ENCODE assay signal across 11 cellular contexts in genomic region chr2:127638361-127639110, GRCh38. TPM values are rescaled to one million over a fixed set of nuclear protein-coding genes. Genes with fewer than 3 reads are reported as not detected.
DNase-seq lines count a peak whose midpoint lies in the region; ATAC-seq, FAIRE-seq and TF ChIP-seq lines count a peak whose summit lies in the region.
"Had no signal": no experiment of that assay in that cellular context is flagged by ENCODE, and none has a peak within 500 bp of the region (broad histone marks: within the 10 kb centered on the region; RNA-seq: fewer than 3 reads in every experiment).

No MANE protein-coding gene starts in this region.

- TF ChIP-seq POLR2A in K562 (conservative IDR thresholded peaks at IDR 0.05) (no peak), GM18505 (IDR thresholded peaks at IDR 0.05; ENCODE audit: borderline replicate concordance, extremely low read depth, insufficient read depth, insufficient read length) (no peak)

- peak overlapping the region in 1 of 2 experiments; percentile 76; a peak in 2 of 4 replicates for H3K9ac ChIP-seq in K562 (ENCODE audit: insufficient read depth in 1 of 2, low read depth in 2 of 2, low read length in 2 of 2)

- H3K27me3 ChIP-seq in K562 (ENCODE audit: control insufficient read depth in 2 of 2, insufficient read depth in 2 of 2, low read length in 2 of 2) (peaks cover 0 to 14% of the 10 kb centered on the region in 2 experiments; a peak in 2 of 5 replicates), left lung (no peaks in the 10 kb centered on the region), tibial artery (no peaks in the 10 kb centered on the region)

- WGBS in K562 (ENCODE audit: insufficient coverage, low coverage, missing lambda C conversion rate) = 34% methylated on average over 21 of the region's 23 CpGs

- H3K27ac ChIP-seq in K562 (ENCODE audit: extremely low read depth, low read depth, low read length) (no peak overlapping the region), left lung (peak overlapping the region; percentile 72 to 92), tibial artery (peak overlapping the region; percentile 72 to 81)

- no TSS peak for BruUV-seq in K562 (replicated peaks; lab: Mats Ljungman, UMichigan)

- H2AFZ ChIP-seq in K562 (ENCODE audit: low read depth, low read length) = peak overlapping the region; percentile 78

- POLR2A ChIA-PET in K562 (lab: Yijun Ruan, JAX) = interaction anchor here (0.9 kb wide), 1 partner anchor 23 kb away, joined by 5 read pairs; no protein-coding TSS in a partner anchor

- H3K36me3 ChIP-seq in K562 (ENCODE audit: control insufficient read depth, insufficient read depth, low read length) = no peaks in the 10 kb centered on the region
- H3K36me3 ChIP-seq in left lung = peaks cover 0 to 20% of the 10 kb centered on the region in 2 donors
- H3K36me3 ChIP-seq in tibial artery = peaks cover 17 to 53% (median 33%) of the 10 kb centered on the region in 3 donors

- peak; percentile 72 for FAIRE-seq in K562 (lab: Jason Lieb, UNC)

- peaks cover 14 to 73% of the 10 kb centered on the region in 2 experiments for H3K4me1 ChIP-seq in K562 (replicated peaks in 1 of 2; ENCODE audit: control insufficient read depth in 2 of 2, insufficient read depth in 2 of 2, low read length in 2 of 2)
- peaks cover 17 to 80% of the 10 kb centered on the region in 2 donors for H3K4me1 ChIP-seq in left lung
- H3K4me1 ChIP-seq in tibial artery = peaks cover 0 to 46% (median 33%) of the 10 kb centered on the region in 4 donors

- TF ChIP-seq EP300 in K562 (IDR thresholded peaks at IDR 0.05; ENCODE audit: low read length) = no peak

- TF ChIP-seq RAD21 in K562 (CRISPR knock-in tag; conservative IDR thresholded peaks at IDR 0.05 in 1 of 2, IDR thresholded peaks at IDR 0.05 in 1 of 2) = no peak

- no peak overlapping the region for H3K4me3 ChIP-seq in K562
- H3K4me3 ChIP-seq in left lung = no peak overlapping the region
- no peak overlapping the region for H3K4me3 ChIP-seq in tibial artery

- CTCF ChIA-PET in K562 (lab: Yijun Ruan, JAX; ENCODE audit: low intra/inter-chr PET ratio) = no interaction called here

- TF ChIP-seq CTCF in K562 (IDR thresholded peaks at IDR 0.05 in 2 of 3, conservative IDR thresholded peaks at IDR 0.05 in 1 of 3; ENCODE audit: insufficient read depth in 2 of 3, low read depth in 1 of 3, low read length in 3 of 3) (no peak), left lung (IDR thresholded peaks at IDR 0.05) (no peak), tibial artery (IDR thresholded peaks at IDR 0.05) (no peak)

- H4K20me1 ChIP-seq in K562 (replicated peaks; ENCODE audit: control insufficient read depth, insufficient read depth, low read length) = no peaks in the 10 kb centered on the region; the same call in 1 of the 2 replicates

- H3K79me2 ChIP-seq in K562 (ENCODE audit: control insufficient read depth, insufficient read depth, low read length) = no peaks in the 10 kb centered on the region

- H3K9me3 ChIP-seq in K562 (replicated peaks; ENCODE audit: control insufficient read depth, insufficient read depth, low read depth, low read length) (no peaks in the 10 kb centered on the region), left lung (no peaks in the 10 kb centered on the region), tibial artery (no peaks in the 10 kb centered on the region)

- intact Hi-C loops in K562 (cut with micrococcal nuclease) (no loop called here), left lung (cut with DNase I) (no loop called here), tibial artery (cut with DNase I; ENCODE audit: low total_unique reads) (loop anchor here (5.0 to 10.0 kb wide), 3 partner anchors 54 to 131 kb away; partner anchors contain the start of gene IWS1)

- H3K9me1 ChIP-seq in K562 (ENCODE audit: control insufficient read depth, insufficient read depth, low read length) = no peaks in the 10 kb centered on the region

- DNase-seq in activated CD4-positive, alpha-beta T cell treated with anti-CD3 and anti-CD28 coated beads for 48 hours = peak; percentile 14
- no peak for DNase-seq in activated CD4-positive, alpha-beta T cell treated with anti-CD3 and anti-CD28 coated beads, Interleukin-2, amount 50 U/mL, for 48 hours
- DNase-seq in K562 (ENCODE audit: extremely low read depth in 1 of 4, low spot score in 3 of 4) = peak; percentile 61 to 81 (median 76)
- no peak for DNase-seq in left lung
- DNase-seq in tibial artery = no peak
- DNase-seq in HuH-7.5 (ENCODE audit: low spot score) = no peak
- DNase-seq: erythroblast had no signal

- in situ Hi-C loops in K562 (cut with MboI) = no loop called here

- H3K4me2 ChIP-seq in K562 (ENCODE audit: insufficient read depth, low read length) = peak overlapping the region; percentile 41

- peak; percentile 85 for ATAC-seq in K562
- ATAC-seq in left lung = no peak
- no peak for ATAC-seq in GM18505 (IDR thresholded peaks at IDR 0.05; ENCODE audit: unreplicated experiment)
- no peak for ATAC-seq in HG03108 (IDR thresholded peaks at IDR 0.05; ENCODE audit: unreplicated experiment)

TF ChIP-seq in K562, 482 proteins besides CTCF, POLR2A, EP300 and RAD21 (continues in another document):
- TF ChIP-seq CBX3 (IDR thresholded peaks at IDR 0.05; ENCODE audit: borderline replicate concordance in 1 of 2, low read length in 2 of 2) (no peak), JUND (IDR thresholded peaks at IDR 0.05; ENCODE audit: borderline replicate concordance, low read depth, low read length) (no peak), JUND (tag; IDR thresholded peaks at IDR 0.05; ENCODE audit: borderline replicate concordance, low read depth, low read length) (no peak), GTF2A2 (tag; IDR thresholded peaks at IDR 0.05) (no peak), ATF1 (CRISPR knock-in tag; IDR thresholded peaks at IDR 0.05) (no peak), ATF1 (tag; IDR thresholded peaks at IDR 0.05) (0 out of 2 replicates have a peak, but pooled peaks have one; percentile 16), POLR2G (IDR thresholded peaks at IDR 0.05; ENCODE audit: low read depth, low read length) (peak; percentile 35; the same call in 1 of the 2 replicates), ZKSCAN1 (IDR thresholded peaks at IDR 0.05; ENCODE audit: low read depth, low read length) (peak; percentile 96)
- TF ChIP-seq, protein P1, sequence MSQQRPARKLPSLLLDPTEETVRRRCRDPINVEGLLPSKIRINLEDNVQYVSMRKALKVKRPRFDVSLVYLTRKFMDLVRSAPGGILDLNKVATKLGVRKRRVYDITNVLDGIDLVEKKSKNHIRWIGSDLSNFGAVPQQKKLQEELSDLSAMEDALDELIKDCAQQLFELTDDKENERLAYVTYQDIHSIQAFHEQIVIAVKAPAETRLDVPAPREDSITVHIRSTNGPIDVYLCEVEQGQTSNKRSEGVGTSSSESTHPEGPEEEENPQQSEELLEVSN (IDR thresholded peaks at IDR 0.05; ENCODE audit: borderline replicate concordance in 1 of 2, extremely low read depth in 1 of 2, insufficient read depth in 1 of 2, insufficient read length in 1 of 2, low read depth in 1 of 2, low read length in 1 of 2, poor library complexity in 1 of 2, severe bottlenecking in 1 of 2) = peak in 1 of 2 experiments; percentile 62

RNA-seq across cellular contexts. Expression of gene GPR17, which starts 7.4 kb away (rescaled TPM):
- not detected in 2 replicates for total RNA-seq in K562 (2011; cell fraction: chromatin; rRNA removed; ENCODE audit: low replicate concordance)
- total RNA-seq in K562 (2011; cell fraction: nucleolus; rRNA removed) = not detected in 2 replicates
- not detected in 2 replicates for total RNA-seq in K562 (2011; cell fraction: nucleoplasm; rRNA removed)
- total RNA-seq in K562 (2014; rRNA removed) (not detected in 2 replicates), K562 (2014; rRNA removed; fragmentation: Illumina TruSeq; extraction: Trizol) (not detected in 2 replicates), K562 (2015; rRNA removed; fragmentation: Illumina TruSeq; extraction: Trizol) (not detected in 2 replicates), K562 (2021) (not detected in 2 replicates), left lung (under 1 TPM; 0.24 to 0.26 TPM)
- polyA plus RNA-seq in K562 (2011; rRNA removed) (not detected in 2 replicates), K562 (2014; fragmentation: Illumina TruSeq; extraction: Trizol) (not detected in 2 replicates), K562 (2014; fragmentation: Nextera tagmentation; extraction: Ambion mirVana) (not detected), K562 (2014; rRNA removed) (not detected in 2 replicates)
- polyA plus RNA-seq in K562 (2011; cell fraction: cytosol; rRNA removed) = not detected in 2 replicates
- not detected in 2 replicates for polyA plus RNA-seq in K562 (2011; cell fraction: nucleus; rRNA removed)
- not detected in 2 replicates for polyA plus RNA-seq in K562 (2012)
- polyA minus RNA-seq in K562 (2011; rRNA and poly(A)+ RNA removed) = not detected in 2 replicates
- polyA minus RNA-seq in K562 (2011; cell fraction: cytosol; rRNA and poly(A)+ RNA removed) = not detected in 2 replicates
- polyA minus RNA-seq in K562 (2011; cell fraction: nucleus; rRNA and poly(A)+ RNA removed) = not detected in 2 replicates
- total RNA-seq: ureter had no signal
- polyA plus RNA-seq: AG04450 had no signal

RNA-seq across cellular contexts. Expression of gene LIMS2, which starts 36.8 kb away (rescaled TPM):
- not detected in 2 replicates for total RNA-seq in K562 (2011; cell fraction: chromatin; rRNA removed; ENCODE audit: low replicate concordance)
- not detected in 2 replicates for total RNA-seq in K562 (2011; cell fraction: nucleolus; rRNA removed)
- total RNA-seq in K562 (2011; cell fraction: nucleoplasm; rRNA removed) = not detected in 2 replicates
- not detected in 2 replicates for total RNA-seq in K562 (2014; rRNA removed)
- total RNA-seq in K562 (2014; rRNA removed; fragmentation: Illumina TruSeq; extraction: Trizol) = not detected in 2 replicates
- total RNA-seq in K562 (2015; rRNA removed; fragmentation: Illumina TruSeq; extraction: Trizol) = not detected in 2 replicates
- total RNA-seq in K562 (2021) = 0.11 and 0.22 TPM in 2 replicates
- polyA plus RNA-seq in K562 (2011; rRNA removed) = 0.04 TPM in 1 of 2 replicates, not detected in the other
- polyA plus RNA-seq in K562 (2011; cell fraction: cytosol; rRNA removed) = not detected in 2 replicates
- polyA plus RNA-seq in K562 (2011; cell fraction: nucleus; rRNA removed) = not detected in 2 replicates
- 0.08 TPM in 2 replicates for polyA plus RNA-seq in K562 (2012)
- polyA plus RNA-seq in K562 (2014; fragmentation: Illumina TruSeq; extraction: Trizol) = not detected in 2 replicates
- polyA plus RNA-seq in K562 (2014; fragmentation: Nextera tagmentation; extraction: Ambion mirVana) = not detected
- polyA plus RNA-seq in K562 (2014; rRNA removed) = not detected in 2 replicates
- not detected in 2 replicates for polyA minus RNA-seq in K562 (2011; rRNA and poly(A)+ RNA removed)
- polyA minus RNA-seq in K562 (2011; cell fraction: cytosol; rRNA and poly(A)+ RNA removed) = not detected in 2 replicates
- polyA minus RNA-seq in K562 (2011; cell fraction: nucleus; rRNA and poly(A)+ RNA removed) = not detected in 2 replicates
- total RNA-seq in left lung = 100 to 1,000 TPM in 1 of 2 donors, 10 to 100 TPM in 1; 50.5 to 122 TPM

Comparison
In these comparisons a context has a peak if more than half of its experiments do, and no peak if none do; other contexts are left out.
1. DNase-seq: peak in activated CD4-positive, alpha-beta T cell treated with anti-CD3 and anti-CD28 coated beads for 48 hours (single experiment) and K562 (4 of 4); none in activated CD4-positive, alpha-beta T cell treated with anti-CD3 and anti-CD28 coated beads, Interleukin-2, amount 50 U/mL, for 48 hours (0 of 2), left lung (0 of 2), tibial artery (0 of 2) and HuH-7.5 (single experiment).
2. RNA of gene LIMS2, which starts 36.8 kb away (total RNA-seq): 50.5 to 122 TPM in left lung; 0.11 to 0.22 TPM in K562; every median in the first group is over 10 times any median in the second.